ENCODE assay signal across 20 cellular contexts in the genomic region with DNA sequence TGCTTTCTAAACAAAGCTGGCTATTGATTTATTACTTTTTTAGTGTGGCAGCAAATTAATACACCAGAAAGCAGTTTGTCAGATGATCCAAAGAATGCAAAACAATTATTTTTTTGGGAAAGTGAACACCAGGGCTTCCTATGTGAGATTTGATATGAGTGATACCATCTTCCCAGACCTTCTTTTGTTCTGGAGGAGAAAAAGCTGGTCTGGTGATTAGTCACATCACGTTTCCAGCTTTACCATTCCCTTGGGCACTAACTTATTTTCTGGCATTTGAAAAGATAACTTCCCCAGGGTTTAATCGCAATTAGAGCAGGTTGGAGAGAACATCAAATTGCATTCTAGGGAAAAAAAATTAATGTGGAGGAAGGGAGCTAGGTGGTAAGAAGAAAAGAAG.
"Had no signal": no experiment of that assay in that cellular context is flagged by ENCODE, and none has a peak within 500 bp of the region (broad histone marks: within the 10 kb centered on the region; RNA-seq: fewer than 3 reads in every experiment).

No MANE protein-coding gene starts in this region.

- H3K27me3 ChIP-seq: colonic mucosa, hepatocyte, right atrium auricular region, sigmoid colon, stomach, transverse colon had no signal

- H3K79me2 ChIP-seq: hepatocyte had no signal

- H3K4me3 ChIP-seq: colonic mucosa, hepatocyte, lung, right atrium auricular region, sigmoid colon, stomach, thoracic aorta, transverse colon had no signal

- H3K4me2 ChIP-seq: hepatocyte had no signal

- H3K36me3 ChIP-seq: colonic mucosa, right atrium auricular region, sigmoid colon, stomach, thoracic aorta, transverse colon had no signal

- FAIRE-seq: endothelial cell of umbilical vein, small intestine had no signal

- H3K9me3 ChIP-seq: colonic mucosa, sigmoid colon, stomach, thoracic aorta, transverse colon had no signal

- DNase-seq: colonic mucosa; effector CD4-positive, alpha-beta T cell; endodermal cell; head of caudate nucleus; left colon; left ventricle myocardium superior; mesendoderm; natural killer cell; sigmoid colon; small intestine; stimulated activated CD4-positive, alpha-beta T cell treated with anti-CD3 and anti-CD28 coated beads, Interleukin-12 subunit alpha, Interleukin-12 subunit beta, amount 100 ng/mL, for 4 hours; stimulated activated naive CD4-positive, alpha-beta T cell; stomach; substantia nigra; transverse colon had no signal

- H3K27ac ChIP-seq: colonic mucosa, hepatocyte, right atrium auricular region, sigmoid colon, stomach, thoracic aorta, transverse colon had no signal

- H3K4me1 ChIP-seq: colonic mucosa, right atrium auricular region, sigmoid colon, stomach, transverse colon had no signal

- H2AFZ ChIP-seq: hepatocyte had no signal
